In the genomic region with DNA sequence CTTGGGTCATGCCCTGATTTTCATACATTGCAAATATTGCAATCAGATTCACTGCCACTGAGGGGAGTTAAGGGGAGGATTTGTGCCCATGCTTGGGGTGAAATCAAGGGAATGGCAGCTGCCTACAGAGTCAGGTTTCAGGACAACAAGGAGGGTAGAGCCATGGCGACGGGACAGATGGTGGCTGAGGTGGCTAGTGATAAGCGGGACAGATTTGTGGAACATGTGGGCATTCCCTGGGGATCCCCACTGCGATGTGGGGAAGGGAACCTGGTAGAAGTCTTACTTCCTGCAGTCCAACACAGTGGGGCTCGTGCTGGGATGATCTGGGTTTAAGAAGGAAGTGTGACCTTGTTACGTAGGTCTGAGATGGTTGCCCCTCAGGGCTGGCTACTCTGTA, we compare ENCODE assay signal across 30 cellular contexts.
A peak's percentile ranks its signal among the peaks of the same experiment; 100 is the strongest.
DNase-seq lines count a peak whose midpoint lies in the region; ATAC-seq, FAIRE-seq and TF ChIP-seq lines count a peak whose summit lies in the region.
"Had no signal": no experiment of that assay in that cellular context is flagged by ENCODE, and none has a peak within 500 bp of the region (broad histone marks: within the 10 kb centered on the region; RNA-seq: fewer than 3 reads in every experiment).

No MANE protein-coding gene starts in this region.

- no peaks in the 10 kb centered on the region for H3K36me3 Mint-ChIP-seq in glutamatergic neuron (ENCODE audit: unreplicated experiment)
- H3K36me3 Mint-ChIP-seq: activated naive CD8-positive, alpha-beta T cell treated with anti-CD3 and anti-CD28 coated beads for 36 hours had no signal

- no peak for DNase-seq in GM12892 (ENCODE audit: insufficient read length)
- peak; percentile 77 for DNase-seq in NCI-H69 (lab: John Stamatoyannopoulos, UW)
- peak; percentile 75 for DNase-seq in glutamatergic neuron
- DNase-seq in glomerular visceral epithelial cell (ENCODE audit: extremely low spot score) = no peak
- DNase-seq in mesendoderm = no peak
- no peak for DNase-seq in body of pancreas
- DNase-seq: activated B cell treated with CpG ODN at 0.5 μM for 24 hours; activated CD4-positive, alpha-beta T cell treated with anti-CD3 and anti-CD28 coated beads, Interleukin-2, amount 10 ng/mL, durations not matched to agents 7 days and 5 days; activated gamma-delta T cell; activated naive CD8-positive, alpha-beta T cell treated with anti-CD3 and anti-CD28 coated beads for 36 hours; activated T-cell treated with anti-CD3 and anti-CD28 coated beads, Interleukin-2, amount 50 U/mL, for 24 hours; AML-193; anterior cingulate cortex; CD8-positive, alpha-beta memory T cell; DMS53; effector CD8-positive, alpha-beta T cell; left colon; NCI-H1417 treated with DMSO at 0.1 percent for 48 hours; NCI-H510A treated with DMSO at 0.1 percent for 48 hours; pancreas; SIG-M5; stimulated activated naive CD4-positive, alpha-beta T cell treated with Interleukin-2 at 50 U/mL for 16 hours; T1000; testis had no signal

- H3K79me1 ChIP-seq in mesendoderm (ENCODE audit: low read length) = no peaks in the 10 kb centered on the region

- H2BK15ac ChIP-seq in mesendoderm (replicated peaks; ENCODE audit: low read depth) = no peak overlapping the region

- no peak for TF ChIP-seq POLR2A in GM12892 (IDR thresholded peaks at IDR 0.05; ENCODE audit: low read depth, low read length)
- no peak for TF ChIP-seq POLR2A in body of pancreas (IDR thresholded peaks at IDR 0.05)

- WGBS in mesendoderm (ENCODE audit: extremely low coverage, insufficient coverage, low lambda C conversion rate) = no CpG with 5 or more reads among the region's 6 CpGs
- WGBS in body of pancreas, 2 donors = 80 to 85% methylated on average over 6 of the region's 6 CpGs

- no peak overlapping the region for H4K8ac ChIP-seq in mesendoderm (ENCODE audit: low read depth, low read length)

- peaks cover 10% of the 10 kb centered on the region for H3K9me3 Mint-ChIP-seq in glutamatergic neuron (ENCODE audit: unreplicated experiment)

- H3K9me3 ChIP-seq in BLaER1 (no peaks in the 10 kb centered on the region), body of pancreas (no peaks in the 10 kb centered on the region)
- H3K9me3 ChIP-seq: pancreas, testis had no signal

- peak; percentile 63 for FAIRE-seq in GM12892 (lab: Jason Lieb, UNC)
- FAIRE-seq: colon, G401.6, pancreas, RCC 7860 had no signal

- H3K9ac ChIP-seq in BLaER1 (no peak overlapping the region), mesendoderm (ENCODE audit: low read length) (no peak overlapping the region)

- no peak overlapping the region for H2BK5ac ChIP-seq in mesendoderm (ENCODE audit: low read length)

- H3K4me2 ChIP-seq in BLaER1 (peak overlapping the region; percentile 44), mesendoderm (ENCODE audit: low read length) (no peak overlapping the region)

- intact Hi-C loops in body of pancreas (cut with DNase I) = no loop called here

- no peaks in the 10 kb centered on the region for H3K79me2 ChIP-seq in mesendoderm (ENCODE audit: control insufficient read depth, insufficient read depth, low read length)

- H3K4ac ChIP-seq in mesendoderm (ENCODE audit: low read depth, low read length) = no peak overlapping the region

- peaks cover 28% of the 10 kb centered on the region for H3K4me1 Mint-ChIP-seq in glutamatergic neuron (ENCODE audit: low read depth, unreplicated experiment)
- H3K4me1 Mint-ChIP-seq: activated CD4-positive, alpha-beta T cell treated with anti-CD3 and anti-CD28 coated beads, Interleukin-2, amount 10 ng/mL, durations not matched to agents 7 days and 5 days; activated naive CD8-positive, alpha-beta T cell treated with anti-CD3 and anti-CD28 coated beads for 36 hours; CD8-positive, alpha-beta memory T cell had no signal

- H3K4me3 ChIP-seq in BLaER1 (no peak overlapping the region), mesendoderm (ENCODE audit: low read length) (no peak overlapping the region), body of pancreas (no peak overlapping the region)
- H3K4me3 ChIP-seq: pancreas, skin epidermis, testis had no signal

- H3K36me3 ChIP-seq in BLaER1 (no peaks in the 10 kb centered on the region), mesendoderm (ENCODE audit: control insufficient read depth, insufficient read depth, low read length) (no peaks in the 10 kb centered on the region), body of pancreas (replicated peaks in 1 of 2; ENCODE audit: insufficient read depth in 1 of 2, low read depth in 2 of 2) (no peaks in the 10 kb centered on the region)
- H3K36me3 ChIP-seq: pancreas had no signal

- no peak for TF ChIP-seq CTCF in glutamatergic neuron (IDR thresholded peaks at IDR 0.05; ENCODE audit: partially characterized antibody, unreplicated experiment)
- no peak for TF ChIP-seq CTCF in body of pancreas (IDR thresholded peaks at IDR 0.05)

- H3K27me3 ChIP-seq in BLaER1 = no peaks in the 10 kb centered on the region
- H3K27me3 ChIP-seq in mesendoderm (ENCODE audit: insufficient read depth, low read length, poor library complexity) = no peaks in the 10 kb centered on the region
- H3K27me3 ChIP-seq in body of pancreas = no peaks in the 10 kb centered on the region
- H3K27me3 ChIP-seq: pancreas, testis had no signal

- peak overlapping the region; percentile 27; the same call in 1 of the 2 replicates for H3K27ac ChIP-seq in BLaER1
- no peak overlapping the region for H3K27ac ChIP-seq in mesendoderm (ENCODE audit: low read depth, low read length)
- H3K27ac ChIP-seq in body of pancreas = no peak overlapping the region
- H3K27ac ChIP-seq: pancreas, skin epidermis, testis had no signal

- no peak overlapping the region for H3K23ac ChIP-seq in mesendoderm (ENCODE audit: low read length)

- no peak overlapping the region for H3K4me3 Mint-ChIP-seq in glutamatergic neuron (ENCODE audit: unreplicated experiment)
- H3K4me3 Mint-ChIP-seq: activated B cell treated with CpG ODN at 0.5 μM for 24 hours; activated CD4-positive, alpha-beta T cell treated with anti-CD3 and anti-CD28 coated beads, Interleukin-2, amount 10 ng/mL, durations not matched to agents 7 days and 5 days; activated naive CD8-positive, alpha-beta T cell treated with anti-CD3 and anti-CD28 coated beads for 36 hours; activated T-cell treated with anti-CD3 and anti-CD28 coated beads, Interleukin-2, amount 50 U/mL, for 24 hours; CD8-positive, alpha-beta memory T cell had no signal

- peak overlapping the region; percentile 54 for H3K27ac Mint-ChIP-seq in glutamatergic neuron (ENCODE audit: unreplicated experiment)
- H3K27ac Mint-ChIP-seq: activated B cell treated with CpG ODN at 0.5 μM for 24 hours; activated CD4-positive, alpha-beta T cell treated with anti-CD3 and anti-CD28 coated beads, Interleukin-2, amount 10 ng/mL, durations not matched to agents 7 days and 5 days; activated naive CD8-positive, alpha-beta T cell treated with anti-CD3 and anti-CD28 coated beads for 36 hours; activated T-cell treated with anti-CD3 and anti-CD28 coated beads, Interleukin-2, amount 50 U/mL, for 24 hours; CD8-positive, alpha-beta memory T cell had no signal

- H4K5ac ChIP-seq in mesendoderm (ENCODE audit: low read length) = no peak overlapping the region

- H3K56ac ChIP-seq in mesendoderm (ENCODE audit: low read length) = no peak overlapping the region

- no peak overlapping the region for H2BK120ac ChIP-seq in mesendoderm (ENCODE audit: low read depth, low read length)

- H3K27me3 Mint-ChIP-seq in glutamatergic neuron (ENCODE audit: unreplicated experiment) = peaks cover 4% of the 10 kb centered on the region
- H3K27me3 Mint-ChIP-seq: activated B cell treated with CpG ODN at 0.5 μM for 24 hours; activated CD4-positive, alpha-beta T cell treated with anti-CD3 and anti-CD28 coated beads, Interleukin-2, amount 10 ng/mL, durations not matched to agents 7 days and 5 days; activated naive CD8-positive, alpha-beta T cell treated with anti-CD3 and anti-CD28 coated beads for 36 hours; activated T-cell treated with anti-CD3 and anti-CD28 coated beads, Interleukin-2, amount 50 U/mL, for 24 hours had no signal

- ATAC-seq in GM19351 (IDR thresholded peaks at IDR 0.05; ENCODE audit: unreplicated experiment) (no peak), body of pancreas (no peak)
- ATAC-seq: left colon, pancreas had no signal

- H2AK5ac ChIP-seq in mesendoderm (ENCODE audit: low read length) = no peak overlapping the region

- no peak overlapping the region for H3K18ac ChIP-seq in mesendoderm (ENCODE audit: low read length)

- H4K20me1 ChIP-seq in BLaER1 = no peaks in the 10 kb centered on the region

- H3K4me1 ChIP-seq in BLaER1 (peaks cover 18% of the 10 kb centered on the region), mesendoderm (ENCODE audit: control insufficient read depth, low read depth, low read length) (no peaks in the 10 kb centered on the region), body of pancreas (no peaks in the 10 kb centered on the region)
- H3K4me1 ChIP-seq: pancreas, testis had no signal

Comparison
In these comparisons a context has a peak if more than half of its experiments do, and no peak if none do; other contexts are left out.
1. DNase-seq: peak in NCI-H69 (single experiment) and glutamatergic neuron (single experiment); none in GM12892 (single experiment), glomerular visceral epithelial cell (single experiment), mesendoderm (single experiment) and body of pancreas (0 of 4).